In genomic region chr5:112921833-112922817, GRCh38 we compare ENCODE assay signal across 1 cellular context.
TF ChIP-seq lines count a peak whose summit lies in the region.

Gene REEP5 (minus strand): TSS chr5:112922227. CDS start chr5:112922190, 37 bp downstream.

TF ChIP-seq in PFSK-1, 5 proteins besides CTCF, POLR2A, EP300 and RAD21 (continued from another document):
- 0 out of 4 replicates have a peak, but pooled peaks of 1 of the 2 experiments have one; percentile 6 for TF ChIP-seq REST (IDR thresholded peaks at IDR 0.05; ENCODE audit: insufficient read depth in 1 of 2, low read depth in 2 of 2, low read length in 2 of 2)
- peak; percentile 89 for TF ChIP-seq TAF1 (IDR thresholded peaks at IDR 0.05; ENCODE audit: borderline replicate concordance, insufficient read depth, low read length)
- 0 out of 2 replicates have a peak, but pooled peaks have one; percentile 5 for TF ChIP-seq SIN3A (IDR thresholded peaks at IDR 0.05; ENCODE audit: borderline replicate concordance, insufficient read depth, low read length)
